In genomic region chr1:211339631-211340041, GRCh38 we compare ENCODE assay signal across 16 cellular contexts. TPM values are rescaled to one million over a fixed set of nuclear protein-coding genes. Genes with fewer than 3 reads are reported as not detected.
DNase-seq lines count a peak whose midpoint lies in the region; ATAC-seq lines count a peak whose summit lies in the region.
"Had no signal": no experiment of that assay in that cellular context is flagged by ENCODE, and none has a peak within 500 bp of the region (broad histone marks: within the 10 kb centered on the region; RNA-seq: fewer than 3 reads in every experiment).

No MANE protein-coding gene starts in this region.

- H3K27ac ChIP-seq in CD4-positive, alpha-beta memory T cell (ENCODE audit: low read depth, low read length) = no peak overlapping the region
- H3K27ac ChIP-seq: hepatocyte had no signal

- peak overlapping the region; percentile 42 to 89 (median 76) for H3K27ac Mint-ChIP-seq in CD4-positive, alpha-beta memory T cell
- H3K27ac Mint-ChIP-seq in IgD-negative memory B cell = peak overlapping the region; percentile 94 to 97 (median 96)
- H3K27ac Mint-ChIP-seq in activated T-helper 17 cell treated with anti-CD3 and anti-CD28 coated beads, Interleukin-2, amount 50 U/mL, for 72 hours = peak overlapping the region; percentile 85
- peak overlapping the region in 8 of 10 donors; percentile 39 to 97 (median 66) for H3K27ac Mint-ChIP-seq in naive thymus-derived CD8-positive, alpha-beta T cell

- no peaks in the 10 kb centered on the region for H3K27me3 Mint-ChIP-seq in CD4-positive, alpha-beta memory T cell
- H3K27me3 Mint-ChIP-seq in IgD-negative memory B cell = no peaks in the 10 kb centered on the region
- H3K27me3 Mint-ChIP-seq in activated T-helper 17 cell treated with anti-CD3 and anti-CD28 coated beads, Interleukin-2, amount 50 U/mL, for 72 hours = no peaks in the 10 kb centered on the region
- H3K27me3 Mint-ChIP-seq in naive thymus-derived CD8-positive, alpha-beta T cell = no peaks in the 10 kb centered on the region
- H3K27me3 Mint-ChIP-seq: brain had no signal

- peaks cover 21 to 28% of the 10 kb centered on the region in 2 donors for H3K36me3 Mint-ChIP-seq in CD4-positive, alpha-beta memory T cell
- no peaks in the 10 kb centered on the region for H3K36me3 Mint-ChIP-seq in IgD-negative memory B cell
- peaks cover 31% of the 10 kb centered on the region for H3K36me3 Mint-ChIP-seq in activated T-helper 17 cell treated with anti-CD3 and anti-CD28 coated beads, Interleukin-2, amount 50 U/mL, for 72 hours (ENCODE audit: low read depth)
- H3K36me3 Mint-ChIP-seq in naive thymus-derived CD8-positive, alpha-beta T cell = peaks cover 0 to 11% (median 0%) of the 10 kb centered on the region in 3 donors
- H3K36me3 Mint-ChIP-seq: brain had no signal

- no peak for DNase-seq in CD4-positive, alpha-beta memory T cell
- DNase-seq in naive thymus-derived CD8-positive, alpha-beta T cell = no peak
- no peak for DNase-seq in activated effector memory CD4-positive, alpha-beta T cell treated with Interleukin-2 at 50 U/mL for 16 hours
- DNase-seq in NCI-H748 treated with DMSO at 0.1 percent for 48 hours (lab: John Stamatoyannopoulos, UW) (no peak), dedifferentiated amniotic fluid mesenchymal stem cell (ENCODE audit: extremely low spot score) (no peak)
- DNase-seq: activated CD4-positive, CD25-positive, alpha-beta regulatory T cell; activated effector memory CD4-positive, alpha-beta T cell treated with anti-CD3 and anti-CD28 coated beads, Interleukin-2, amount 50 U/mL, for 16 hours; EL; Karpas-422; NCI-H1436; spleen had no signal

- H3K9me3 Mint-ChIP-seq in CD4-positive, alpha-beta memory T cell = no peaks in the 10 kb centered on the region
- H3K9me3 Mint-ChIP-seq in IgD-negative memory B cell = no peaks in the 10 kb centered on the region
- no peaks in the 10 kb centered on the region for H3K9me3 Mint-ChIP-seq in activated T-helper 17 cell treated with anti-CD3 and anti-CD28 coated beads, Interleukin-2, amount 50 U/mL, for 72 hours
- no peaks in the 10 kb centered on the region for H3K9me3 Mint-ChIP-seq in naive thymus-derived CD8-positive, alpha-beta T cell
- H3K9me3 Mint-ChIP-seq: brain had no signal

- H3K36me3 ChIP-seq in CD4-positive, alpha-beta memory T cell (ENCODE audit: insufficient read depth, low read length) = no peaks in the 10 kb centered on the region

- H3K27me3 ChIP-seq in CD4-positive, alpha-beta memory T cell (ENCODE audit: insufficient read depth, low read length) = no peaks in the 10 kb centered on the region
- H3K27me3 ChIP-seq: hepatocyte, spleen had no signal

- peaks cover 78 to 98% (median 88%) of the 10 kb centered on the region in 4 donors for H3K4me1 Mint-ChIP-seq in CD4-positive, alpha-beta memory T cell
- H3K4me1 Mint-ChIP-seq in IgD-negative memory B cell = peaks cover 70 to 87% (median 75%) of the 10 kb centered on the region in 3 donors
- peaks cover 74% of the 10 kb centered on the region for H3K4me1 Mint-ChIP-seq in activated T-helper 17 cell treated with anti-CD3 and anti-CD28 coated beads, Interleukin-2, amount 50 U/mL, for 72 hours
- peaks cover 62 to 99% (median 93%) of the 10 kb centered on the region in 4 donors for H3K4me1 Mint-ChIP-seq in naive thymus-derived CD8-positive, alpha-beta T cell

- H3K4me3 ChIP-seq in CD4-positive, alpha-beta memory T cell (ENCODE audit: low read length in 2 of 2) = no peak overlapping the region
- H3K4me3 ChIP-seq: GM12878, hepatocyte, spleen had no signal

- H3K4me1 ChIP-seq in CD4-positive, alpha-beta memory T cell (ENCODE audit: insufficient read depth, low read length) = peaks cover 99% of the 10 kb centered on the region

- peak overlapping the region in 6 of 8 donors; percentile 48 to 70 (median 64) for H3K4me3 Mint-ChIP-seq in CD4-positive, alpha-beta memory T cell
- H3K4me3 Mint-ChIP-seq in IgD-negative memory B cell = peak overlapping the region; percentile 59 to 92 (median 88)
- H3K4me3 Mint-ChIP-seq in activated T-helper 17 cell treated with anti-CD3 and anti-CD28 coated beads, Interleukin-2, amount 50 U/mL, for 72 hours = peak overlapping the region; percentile 45
- H3K4me3 Mint-ChIP-seq in naive thymus-derived CD8-positive, alpha-beta T cell = peak overlapping the region in 9 of 10 donors; percentile 28 to 81 (median 66)
- H3K4me3 Mint-ChIP-seq: brain had no signal

- POLR2A ChIA-PET in CD4-positive, alpha-beta memory T cell (lab: Charles Lee; ENCODE audit: partially characterized antibody) = interaction anchor here (0.8 to 7.6 kb wide), 4 partner anchors 7 to 18 kb away, joined by 3 to 80 read pairs (median 16); partner anchors contain the start of gene TRAF5
- POLR2A ChIA-PET in naive thymus-derived CD8-positive, alpha-beta T cell (lab: Charles Lee) = interaction anchor here (2.3 to 6.9 kb wide), 2 partner anchors 12 to 14 kb away, joined by 7 to 50 read pairs; partner anchors contain the start of gene TRAF5

- CTCF ChIA-PET in CD4-positive, alpha-beta memory T cell (lab: Charles Lee; ENCODE audit: partially characterized antibody) = interaction anchor here (1.1 to 21.4 kb wide), 3 partner anchors 13 to 82 kb away, joined by 3 to 250 read pairs (median 5); partner anchors contain the start of gene TRAF5

- H3K9me3 ChIP-seq in CD4-positive, alpha-beta memory T cell (ENCODE audit: control insufficient read depth in 1 of 2, low read length in 2 of 2) = no peaks in the 10 kb centered on the region
- H3K9me3 ChIP-seq: spleen had no signal

- intact Hi-C loops in CD4-positive, alpha-beta memory T cell (cut with micrococcal nuclease) = no loop called here

- peak; percentile 31 for ATAC-seq in activated T-helper 17 cell treated with anti-CD3 and anti-CD28 coated beads, Interleukin-2, amount 50 U/mL, for 72 hours (replicated peaks)
- ATAC-seq in naive thymus-derived CD8-positive, alpha-beta T cell = peak in 1 of 2 donors; percentile 32
- ATAC-seq: GM12878 had no signal

RNA-seq across cellular contexts. Expression of gene TRAF5, which starts 13.0 kb away (rescaled TPM):
- total RNA-seq in CD4-positive, alpha-beta memory T cell = 10 to 100 TPM; 80.2 to 95.1 TPM
- 10 to 100 TPM; 22.5 to 36.9 TPM for polyA plus RNA-seq in CD4-positive, alpha-beta memory T cell
- 78.6 TPM for polyA plus RNA-seq in IgD-negative memory B cell
- 10 to 100 TPM; 50.7 to 54.8 TPM for total RNA-seq in activated T-helper 17 cell treated with anti-CD3 and anti-CD28 coated beads, Interleukin-2, amount 50 U/mL, for 72 hours
- 10 to 100 TPM; 72.4 to 74.3 TPM for total RNA-seq in naive thymus-derived CD8-positive, alpha-beta T cell
- polyA plus RNA-seq in naive thymus-derived CD8-positive, alpha-beta T cell = 10 to 100 TPM; 18.2 to 32.5 (median 18.5) TPM
